ENCODE assay signal across 17 cellular contexts in genomic region chrX:68851082-68851481, GRCh38. TPM values are rescaled to one million over a fixed set of nuclear protein-coding genes. Genes with fewer than 3 reads are reported as not detected.
DNase-seq lines count a peak whose midpoint lies in the region; ATAC-seq and TF ChIP-seq lines count a peak whose summit lies in the region.
"Had no signal": no experiment of that assay in that cellular context is flagged by ENCODE, and none has a peak within 500 bp of the region (broad histone marks: within the 10 kb centered on the region; RNA-seq: fewer than 3 reads in every experiment).

No MANE protein-coding gene starts in this region.

- in situ Hi-C loops in GM13976 (cut with MboI; ENCODE audit: low sequenced_read_pairs, unreplicated experiment) = no loop called here

- H3K27me3 ChIP-seq in BE2C (no peaks in the 10 kb centered on the region), gastroesophageal sphincter (no peaks in the 10 kb centered on the region)

- ATAC-seq in gastroesophageal sphincter (no peak), GM18907 (IDR thresholded peaks at IDR 0.05; ENCODE audit: unreplicated experiment) (no peak)
- ATAC-seq: CD8-positive, alpha-beta T cell; GM12878 had no signal

- no peak overlapping the region for H3K4me3 ChIP-seq in BE2C (ENCODE audit: low read depth, low read length)
- H3K4me3 ChIP-seq in gastroesophageal sphincter = no peak overlapping the region
- H3K4me3 ChIP-seq: BLaER1, GM12878, HAP-1 had no signal

- WGBS in gastroesophageal sphincter (ENCODE audit: low coverage in 1 of 2), 2 donors = 53% methylated on average over 2 of the region's 8 CpGs; no CpG with 5 or more reads in 1 of the 2 donors

- DNase-seq in BE2C (peak; percentile 62), ELF-1 (ENCODE audit: low read depth, low spot score) (peak; percentile 80), SK-N-DZ (ENCODE audit: low spot score) (peak; percentile 15), GM13976 (ENCODE audit: low spot score) (no peak)
- DNase-seq: Caco-2; CD4-positive, CD25-positive, alpha-beta regulatory T cell; CD8-positive, alpha-beta T cell; DMS153; DND-41; GDM1; GOT3 had no signal

- H3K36me3 ChIP-seq in BE2C (no peaks in the 10 kb centered on the region), gastroesophageal sphincter (no peaks in the 10 kb centered on the region)
- H3K36me3 ChIP-seq: BLaER1, HAP-1 had no signal

- H3K9me3 ChIP-seq in BE2C (no peaks in the 10 kb centered on the region), gastroesophageal sphincter (no peaks in the 10 kb centered on the region)
- H3K9me3 ChIP-seq: BLaER1, Caco-2, HAP-1 had no signal

- no peak for TF ChIP-seq EP300 in gastroesophageal sphincter (IDR thresholded peaks at IDR 0.05)

- TF ChIP-seq POLR2A in gastroesophageal sphincter (IDR thresholded peaks at IDR 0.05) = no peak

- TF ChIP-seq CTCF in BE2C (IDR thresholded peaks at IDR 0.05; ENCODE audit: low read depth, low read length) = no peak
- no peak for TF ChIP-seq CTCF in gastroesophageal sphincter (IDR thresholded peaks at IDR 0.05)
- TF ChIP-seq CTCF in GM13976 (IDR thresholded peaks at IDR 0.05; ENCODE audit: borderline replicate concordance, control extremely low read depth, extremely low read depth, insufficient read depth, missing control alignments) = no peak

- H3K27ac ChIP-seq in gastroesophageal sphincter = no peak overlapping the region
- H3K27ac ChIP-seq: BLaER1, C4-2B had no signal

- H3K4me1 ChIP-seq in BE2C (peaks cover 10% of the 10 kb centered on the region), gastroesophageal sphincter (no peaks in the 10 kb centered on the region)
- H3K4me1 ChIP-seq: BLaER1 had no signal

RNA-seq across cellular contexts. Expression of gene EFNB1, which starts 22.3 kb away (rescaled TPM):
- 29.7 TPM for polyA plus RNA-seq in BE2C (2012; ENCODE audit: insufficient read depth, insufficient read length, low read depth)
- 6.1 and 7.3 TPM in 2 replicates for polyA plus RNA-seq in SK-N-DZ (2014; cell fraction: cytosol; rRNA removed)
- 3.5 TPM in 2 replicates for polyA plus RNA-seq in SK-N-DZ (2014; cell fraction: nucleus; rRNA removed)
- total RNA-seq in gastroesophageal sphincter = 10 to 100 TPM; 17.5 to 36.0 (median 28.5) TPM
